8 cellular contexts compared by ENCODE assay signal in genomic region chr17:28898261-28898955, GRCh38. TPM values are rescaled to one million over a fixed set of nuclear protein-coding genes. Genes with fewer than 3 reads are reported as not detected.
DNase-seq lines count a peak whose midpoint lies in the region; ATAC-seq lines count a peak whose summit lies in the region.

No MANE protein-coding gene starts in this region.

- no peaks in the 10 kb centered on the region for H3K27me3 ChIP-seq in stomach smooth muscle (ENCODE audit: control insufficient read depth in 1 of 2, insufficient read depth in 2 of 2, low read length in 2 of 2)

- no peaks in the 10 kb centered on the region for H3K9me3 ChIP-seq in stomach smooth muscle (ENCODE audit: control insufficient read depth in 2 of 2, low read length in 2 of 2)

- peak overlapping the region; percentile 93 for H3K27ac Mint-ChIP-seq in T-helper 1 cell treated with Interleukin-12 subunit alpha and Interleukin-12 subunit beta and Interleukin-4 antibody, amounts not matched to agents 30 μg/mL and 1 μg/mL, for 36 hours
- H3K27ac Mint-ChIP-seq in activated CD8-positive, alpha-beta T cell treated with anti-CD3 and anti-CD28 coated beads, Interleukin-2, amount 10 ng/mL, durations not matched to agents 7 days and 5 days = peak overlapping the region; percentile 95
- peak overlapping the region; percentile 91 to 98 (median 95) for H3K27ac Mint-ChIP-seq in immature natural killer cell

- H3K36me3 Mint-ChIP-seq in T-helper 1 cell treated with Interleukin-12 subunit alpha and Interleukin-12 subunit beta and Interleukin-4 antibody, amounts not matched to agents 30 μg/mL and 1 μg/mL, for 36 hours (ENCODE audit: low read depth) = peaks cover 39% of the 10 kb centered on the region
- H3K36me3 Mint-ChIP-seq in activated CD8-positive, alpha-beta T cell treated with anti-CD3 and anti-CD28 coated beads, Interleukin-2, amount 10 ng/mL, durations not matched to agents 7 days and 5 days (ENCODE audit: low read depth) = peaks cover 49% of the 10 kb centered on the region
- peaks cover 0 to 9% (median 0%) of the 10 kb centered on the region in 3 donors for H3K36me3 Mint-ChIP-seq in immature natural killer cell

- no peaks in the 10 kb centered on the region for H3K9me3 Mint-ChIP-seq in T-helper 1 cell treated with Interleukin-12 subunit alpha and Interleukin-12 subunit beta and Interleukin-4 antibody, amounts not matched to agents 30 μg/mL and 1 μg/mL, for 36 hours
- H3K9me3 Mint-ChIP-seq in activated CD8-positive, alpha-beta T cell treated with anti-CD3 and anti-CD28 coated beads, Interleukin-2, amount 10 ng/mL, durations not matched to agents 7 days and 5 days (ENCODE audit: insufficient read depth) = no peaks in the 10 kb centered on the region
- H3K9me3 Mint-ChIP-seq in immature natural killer cell = no peaks in the 10 kb centered on the region

- H3K36me3 ChIP-seq in stomach smooth muscle (ENCODE audit: control insufficient read depth in 2 of 2, insufficient read depth in 2 of 2, low read length in 2 of 2) = peaks cover 0 to 2% of the 10 kb centered on the region in 2 donors

- DNase-seq in T-helper 1 cell (no peak), immature natural killer cell (no peak), amygdala (lab: John Stamatoyannopoulos, UW) (no peak)
- no peak for DNase-seq in activated CD8-positive, alpha-beta T cell treated with anti-CD3 and anti-CD28 coated beads, Interleukin-2, amount 10 ng/mL, durations not matched to agents 7 days and 5 days

- no peak for ATAC-seq in activated CD8-positive, alpha-beta T cell treated with anti-CD3 and anti-CD28 coated beads, Interleukin-2, amount 10 ng/mL, durations not matched to agents 7 days and 5 days
- ATAC-seq in HG02588 (IDR thresholded peaks at IDR 0.05; ENCODE audit: unreplicated experiment) (no peak), HG03135 (IDR thresholded peaks at IDR 0.05; ENCODE audit: unreplicated experiment) (no peak)

- CTCF ChIA-PET in activated CD8-positive, alpha-beta T cell treated with anti-CD3 and anti-CD28 coated beads, Interleukin-2, amount 10 ng/mL, durations not matched to agents 7 days and 5 days (lab: Charles Lee) = interaction anchor here (0.8 to 7.9 kb wide), 11 partner anchors 14 to 217 kb away, joined by 3 to 64 read pairs (median 5); partner anchors contain the start of genes PHF12 and TLCD1

- peak overlapping the region; percentile 88 to 94 for H3K9ac ChIP-seq in stomach smooth muscle (ENCODE audit: low read length in 2 of 2)

- POLR2A ChIA-PET in activated CD8-positive, alpha-beta T cell treated with anti-CD3 and anti-CD28 coated beads, Interleukin-2, amount 10 ng/mL, durations not matched to agents 7 days and 5 days (lab: Charles Lee) = interaction anchor here (0.7 to 2.6 kb wide), 10 partner anchors 14 to 179 kb away, joined by 3 to 23 read pairs (median 4); partner anchors contain the start of genes NEK8, PHF12, RPL23A and TLCD1

- peaks cover 38% of the 10 kb centered on the region for H3K4me1 ChIP-seq in stomach smooth muscle (ENCODE audit: control insufficient read depth, insufficient read depth, low read length)

- no peaks in the 10 kb centered on the region for H3K27me3 Mint-ChIP-seq in T-helper 1 cell treated with Interleukin-12 subunit alpha and Interleukin-12 subunit beta and Interleukin-4 antibody, amounts not matched to agents 30 μg/mL and 1 μg/mL, for 36 hours (ENCODE audit: low read depth)
- no peaks in the 10 kb centered on the region for H3K27me3 Mint-ChIP-seq in activated CD8-positive, alpha-beta T cell treated with anti-CD3 and anti-CD28 coated beads, Interleukin-2, amount 10 ng/mL, durations not matched to agents 7 days and 5 days (ENCODE audit: low read depth)
- peaks cover 1 to 15% (median 4%) of the 10 kb centered on the region in 3 donors for H3K27me3 Mint-ChIP-seq in immature natural killer cell (ENCODE audit: low read depth in 3 of 3)

- H3K4me3 ChIP-seq in stomach smooth muscle (ENCODE audit: low read length in 2 of 2) = peak overlapping the region; percentile 87 to 88

- H3K4me3 Mint-ChIP-seq in T-helper 1 cell treated with Interleukin-12 subunit alpha and Interleukin-12 subunit beta and Interleukin-4 antibody, amounts not matched to agents 30 μg/mL and 1 μg/mL, for 36 hours = peak overlapping the region; percentile 91
- H3K4me3 Mint-ChIP-seq in activated CD8-positive, alpha-beta T cell treated with anti-CD3 and anti-CD28 coated beads, Interleukin-2, amount 10 ng/mL, durations not matched to agents 7 days and 5 days = peak overlapping the region; percentile 98
- H3K4me3 Mint-ChIP-seq in immature natural killer cell = peak overlapping the region; percentile 88 to 93 (median 92)

- peaks cover 57% of the 10 kb centered on the region for H3K4me1 Mint-ChIP-seq in T-helper 1 cell treated with Interleukin-12 subunit alpha and Interleukin-12 subunit beta and Interleukin-4 antibody, amounts not matched to agents 30 μg/mL and 1 μg/mL, for 36 hours (ENCODE audit: low read depth)
- peaks cover 60% of the 10 kb centered on the region for H3K4me1 Mint-ChIP-seq in activated CD8-positive, alpha-beta T cell treated with anti-CD3 and anti-CD28 coated beads, Interleukin-2, amount 10 ng/mL, durations not matched to agents 7 days and 5 days (ENCODE audit: low read depth)
- H3K4me1 Mint-ChIP-seq in immature natural killer cell = peaks cover 59 to 68% of the 10 kb centered on the region in 2 donors

- H3K27ac ChIP-seq in stomach smooth muscle (ENCODE audit: low read length) = peak overlapping the region; percentile 85

RNA-seq across cellular contexts. Expression of gene FLOT2, which starts 0.9 kb away (rescaled TPM):
- 100 to 1,000 TPM; 197 to 198 TPM for total RNA-seq in activated CD8-positive, alpha-beta T cell treated with anti-CD3 and anti-CD28 coated beads, Interleukin-2, amount 10 ng/mL, durations not matched to agents 7 days and 5 days
- 100 to 1,000 TPM; 275 to 360 (median 296) TPM for polyA plus RNA-seq in immature natural killer cell

RNA-seq across cellular contexts. Expression of gene DHRS13, which starts 4.5 kb away (rescaled TPM):
- total RNA-seq in activated CD8-positive, alpha-beta T cell treated with anti-CD3 and anti-CD28 coated beads, Interleukin-2, amount 10 ng/mL, durations not matched to agents 7 days and 5 days = 10 to 100 TPM; 29.2 to 29.3 TPM
- 10 to 100 TPM; 21.4 to 27.4 (median 22.2) TPM for polyA plus RNA-seq in immature natural killer cell

RNA-seq across cellular contexts. Expression of gene ERAL1, which starts 43.6 kb away (rescaled TPM):
- total RNA-seq in activated CD8-positive, alpha-beta T cell treated with anti-CD3 and anti-CD28 coated beads, Interleukin-2, amount 10 ng/mL, durations not matched to agents 7 days and 5 days = 10 to 100 TPM; 46.3 to 50.7 TPM
- 10 to 100 TPM; 32.6 to 48.9 (median 43.5) TPM for polyA plus RNA-seq in immature natural killer cell

RNA-seq across cellular contexts. Expression of gene PHF12, which starts 52.9 kb away (rescaled TPM):
- total RNA-seq in activated CD8-positive, alpha-beta T cell treated with anti-CD3 and anti-CD28 coated beads, Interleukin-2, amount 10 ng/mL, durations not matched to agents 7 days and 5 days = 10 to 100 TPM; 66.5 to 67.4 TPM
- polyA plus RNA-seq in immature natural killer cell = 10 to 100 TPM in 1 of 3 donors, 1 to 10 TPM in 2; 1.2 to 15.3 (median 3.9) TPM

RNA-seq across cellular contexts. Expression of gene FAM222B, which starts 55.8 kb away (rescaled TPM):
- total RNA-seq in activated CD8-positive, alpha-beta T cell treated with anti-CD3 and anti-CD28 coated beads, Interleukin-2, amount 10 ng/mL, durations not matched to agents 7 days and 5 days = 10 to 100 TPM; 15.4 to 17.1 TPM
- 10 to 100 TPM in 1 of 3 donors, 1 to 10 TPM in 2; 2.5 to 13.7 (median 4.9) TPM for polyA plus RNA-seq in immature natural killer cell
